8 cellular contexts compared by ENCODE assay signal in the genomic region with DNA sequence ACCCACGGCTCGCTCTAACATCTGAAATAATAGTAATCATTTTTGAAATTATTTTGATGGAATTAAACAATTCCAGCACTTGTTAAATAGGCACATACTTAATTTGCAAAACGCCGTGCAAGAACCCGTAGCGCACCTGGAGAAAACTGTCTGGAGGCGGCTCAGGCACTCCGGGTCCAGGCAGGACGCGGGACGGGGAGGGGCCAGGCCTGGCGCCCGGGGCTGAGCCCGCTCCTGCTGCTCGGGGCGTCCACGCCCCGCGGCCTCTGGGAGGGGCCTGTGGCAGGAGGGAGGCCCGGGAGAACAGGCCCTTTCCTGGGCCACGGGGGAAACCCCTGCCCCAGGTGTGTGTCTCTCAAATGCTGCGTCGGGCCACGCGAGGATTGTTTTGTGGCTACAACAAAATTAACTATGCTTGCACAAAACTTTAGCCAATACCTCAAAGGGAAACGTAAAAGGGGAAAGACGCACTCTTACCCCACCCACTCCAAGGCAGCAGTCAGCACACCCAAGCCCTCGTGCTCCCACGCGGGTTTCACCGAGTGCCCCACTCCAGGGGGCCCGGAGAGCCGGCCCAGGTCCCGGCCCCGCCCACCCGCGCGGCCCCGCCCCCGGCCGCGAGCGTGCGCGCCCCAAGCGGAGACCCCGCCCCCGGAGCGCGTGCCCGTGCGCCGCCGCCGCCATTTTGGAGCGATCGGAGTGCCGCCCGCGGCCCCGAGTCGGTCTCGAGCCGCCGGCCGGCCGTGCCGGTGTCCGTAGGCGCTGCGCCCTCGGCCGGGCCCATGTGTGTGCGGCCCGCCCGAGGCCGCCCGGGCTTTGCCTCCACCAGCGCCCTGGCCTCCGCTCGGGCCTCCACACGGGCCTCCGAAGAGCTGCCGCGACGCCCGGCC. TPM values are rescaled to one million over a fixed set of nuclear protein-coding genes. Genes with fewer than 3 reads are reported as not detected.
A peak's percentile ranks its signal among the peaks of the same experiment; 100 is the strongest.
DNase-seq lines count a peak whose midpoint lies in the region; ATAC-seq and TF ChIP-seq lines count a peak whose summit lies in the region.

A gene with protein sequence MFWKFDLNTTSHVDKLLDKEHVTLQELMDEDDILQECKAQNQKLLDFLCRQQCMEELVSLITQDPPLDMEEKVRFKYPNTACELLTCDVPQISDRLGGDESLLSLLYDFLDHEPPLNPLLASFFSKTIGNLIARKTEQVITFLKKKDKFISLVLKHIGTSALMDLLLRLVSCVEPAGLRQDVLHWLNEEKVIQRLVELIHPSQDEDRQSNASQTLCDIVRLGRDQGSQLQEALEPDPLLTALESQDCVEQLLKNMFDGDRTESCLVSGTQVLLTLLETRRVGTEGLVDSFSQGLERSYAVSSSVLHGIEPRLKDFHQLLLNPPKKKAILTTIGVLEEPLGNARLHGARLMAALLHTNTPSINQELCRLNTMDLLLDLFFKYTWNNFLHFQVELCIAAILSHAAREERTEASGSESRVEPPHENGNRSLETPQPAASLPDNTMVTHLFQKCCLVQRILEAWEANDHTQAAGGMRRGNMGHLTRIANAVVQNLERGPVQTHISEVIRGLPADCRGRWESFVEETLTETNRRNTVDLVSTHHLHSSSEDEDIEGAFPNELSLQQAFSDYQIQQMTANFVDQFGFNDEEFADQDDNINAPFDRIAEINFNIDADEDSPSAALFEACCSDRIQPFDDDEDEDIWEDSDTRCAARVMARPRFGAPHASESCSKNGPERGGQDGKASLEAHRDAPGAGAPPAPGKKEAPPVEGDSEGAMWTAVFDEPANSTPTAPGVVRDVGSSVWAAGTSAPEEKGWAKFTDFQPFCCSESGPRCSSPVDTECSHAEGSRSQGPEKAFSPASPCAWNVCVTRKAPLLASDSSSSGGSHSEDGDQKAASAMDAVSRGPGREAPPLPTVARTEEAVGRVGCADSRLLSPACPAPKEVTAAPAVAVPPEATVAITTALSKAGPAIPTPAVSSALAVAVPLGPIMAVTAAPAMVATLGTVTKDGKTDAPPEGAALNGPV (plus strand): TSS at position 677 of the 890 bp plus-strand sequence. CDS start 50,582 bp downstream, outside the sequence.

- H3K9me3 ChIP-seq in lower lobe of right lung: no peaks in the 10 kb centered on the region

- peaks cover 11% of the 10 kb centered on the region for H3K4me1 Mint-ChIP-seq in activated CD4-positive, alpha-beta memory T cell treated with anti-CD3 and anti-CD28 coated beads, Interleukin-2, amount 10 ng/mL, durations not matched to agents 7 days and 5 days

- H3K27me3 Mint-ChIP-seq in activated CD4-positive, alpha-beta memory T cell treated with anti-CD3 and anti-CD28 coated beads, Interleukin-2, amount 10 ng/mL, durations not matched to agents 7 days and 5 days: no peaks in the 10 kb centered on the region

- H3K9me3 Mint-ChIP-seq in activated CD4-positive, alpha-beta memory T cell treated with anti-CD3 and anti-CD28 coated beads, Interleukin-2, amount 10 ng/mL, durations not matched to agents 7 days and 5 days: no peaks in the 10 kb centered on the region

- CTCF ChIA-PET in activated CD4-positive, alpha-beta memory T cell treated with anti-CD3 and anti-CD28 coated beads, Interleukin-2, amount 10 ng/mL, durations not matched to agents 7 days and 5 days (lab: Charles Lee): interaction anchor here (0.6 to 2.7 kb wide), 20 partner anchors 9 to 278 kb away, joined by 3 to 21 read pairs (median 5); a partner anchor contains a TSS

- no peaks in the 10 kb centered on the region for H3K36me3 Mint-ChIP-seq in activated CD4-positive, alpha-beta memory T cell treated with anti-CD3 and anti-CD28 coated beads, Interleukin-2, amount 10 ng/mL, durations not matched to agents 7 days and 5 days (ENCODE audit: low read depth)

- peak within 1 kb of the TSS; percentile 88 for H3K27ac Mint-ChIP-seq in activated CD4-positive, alpha-beta memory T cell treated with anti-CD3 and anti-CD28 coated beads, Interleukin-2, amount 10 ng/mL, durations not matched to agents 7 days and 5 days

- peak; percentile 42 to 62 for DNase-seq in NCI-H526 (lab: John Stamatoyannopoulos, UW)
- DNase-seq in NCI-H526 treated with DMSO at 0.1 percent for 48 hours (lab: John Stamatoyannopoulos, UW): no peak
- DNase-seq in NCI-H345 (lab: John Stamatoyannopoulos, UW): peak; percentile 72
- DNase-seq in activated CD4-positive, alpha-beta memory T cell treated with anti-CD3 and anti-CD28 coated beads, Interleukin-2, amount 10 ng/mL, durations not matched to agents 7 days and 5 days: peak; percentile 88
- DNase-seq in ecto neural progenitor cell (ENCODE audit: low spot score): peak; percentile 93
- peak; percentile 90 for DNase-seq in lower lobe of right lung
- DNase-seq in stimulated activated CD4-positive, alpha-beta T cell treated with anti-CD3 and anti-CD28 coated beads, TNF-alpha, amount 100 ng/mL, for 24 hours (ENCODE audit: low read depth in 3 of 3): peak; percentile 84 to 86 (median 85)

- H3K27ac ChIP-seq in lower lobe of right lung: peak within 1 kb of the TSS; percentile 81

- H3K27me3 ChIP-seq in lower lobe of right lung (ENCODE audit: low read depth): no peaks in the 10 kb centered on the region

- POLR2A ChIA-PET in activated CD4-positive, alpha-beta memory T cell treated with anti-CD3 and anti-CD28 coated beads, Interleukin-2, amount 10 ng/mL, durations not matched to agents 7 days and 5 days (lab: Charles Lee): interaction anchor here (0.6 to 1.6 kb wide), 10 partner anchors 10 to 278 kb away, joined by 3 to 10 read pairs (median 4); a partner anchor contains a TSS

- peak within 1 kb of the TSS; percentile 68 for H3K4me3 ChIP-seq in lower lobe of right lung

- peak within 1 kb of the TSS; percentile 77 for H3K4me3 Mint-ChIP-seq in activated CD4-positive, alpha-beta memory T cell treated with anti-CD3 and anti-CD28 coated beads, Interleukin-2, amount 10 ng/mL, durations not matched to agents 7 days and 5 days

- intact Hi-C loops in lower lobe of right lung (cut with DNase I): no loop called here

- TF ChIP-seq CTCF in lower lobe of right lung (IDR thresholded peaks at IDR 0.05): peak; percentile 4

- no peaks in the 10 kb centered on the region for H3K36me3 ChIP-seq in lower lobe of right lung

- ATAC-seq in HG02885 (IDR thresholded peaks at IDR 0.05; ENCODE audit: poor library complexity, unreplicated experiment): peak; percentile 74
- peak; percentile 95 to 96 for ATAC-seq in lower lobe of right lung

- H3K4me1 ChIP-seq in lower lobe of right lung: peaks cover 12% of the 10 kb centered on the region

RNA-seq across cellular contexts. Expression of the gene that starts here (rescaled TPM):
- 10 to 100 TPM; 56.5 to 58.9 TPM for total RNA-seq in activated CD4-positive, alpha-beta memory T cell treated with anti-CD3 and anti-CD28 coated beads, Interleukin-2, amount 10 ng/mL, durations not matched to agents 7 days and 5 days
- 52.5 TPM for total RNA-seq in lower lobe of right lung
